Comparison of ENCODE assay signal across 8 cellular contexts in the genomic region with DNA sequence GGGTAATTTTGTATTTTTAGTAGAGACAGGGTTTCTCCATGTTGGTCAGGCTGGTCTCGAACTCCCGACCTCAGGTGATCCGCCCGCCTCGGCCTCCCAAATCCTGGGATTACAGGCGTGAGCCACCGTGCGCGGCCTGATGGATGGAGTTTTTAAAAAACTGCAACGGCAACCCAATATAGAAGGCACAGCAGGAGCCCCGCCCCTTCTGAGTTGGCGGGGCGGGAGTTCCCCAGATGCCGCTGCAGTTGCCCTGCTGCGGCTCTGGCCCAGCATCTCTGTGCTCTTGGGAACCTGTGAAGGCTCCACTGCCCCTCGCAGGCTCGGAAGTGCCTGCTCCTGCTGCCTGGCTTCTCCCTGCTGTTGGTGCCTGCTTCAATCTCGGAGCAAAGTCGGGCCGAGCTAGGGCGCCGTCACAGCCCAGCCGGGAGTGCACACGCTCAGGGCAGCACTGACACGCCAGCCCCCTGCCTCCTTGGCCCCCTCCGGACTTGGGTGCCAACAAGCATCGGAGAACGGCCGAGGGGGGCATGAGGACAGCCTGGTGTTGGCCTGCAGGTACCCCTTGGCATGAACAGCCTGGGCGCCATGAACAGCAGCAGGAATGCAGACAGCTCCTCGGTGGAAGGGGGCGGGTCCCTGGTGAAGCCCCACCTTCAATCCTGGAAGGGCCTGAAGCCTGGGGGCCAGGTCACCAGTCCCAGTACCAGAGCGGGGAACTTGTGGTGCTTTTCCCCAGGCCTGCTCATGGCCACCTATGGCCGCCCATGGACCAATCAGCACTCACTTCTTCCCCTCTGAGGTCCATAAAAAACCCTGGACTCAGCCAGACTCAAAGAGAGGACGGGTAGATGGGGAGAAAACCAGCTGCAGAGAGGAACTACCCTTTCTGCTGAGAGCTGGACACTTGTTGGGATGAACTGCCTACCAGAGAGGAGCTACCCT. TPM values are rescaled to one million over a fixed set of nuclear protein-coding genes. Genes with fewer than 3 reads are reported as not detected.
DNase-seq lines count a peak whose midpoint lies in the region; ATAC-seq, FAIRE-seq and TF ChIP-seq lines count a peak whose summit lies in the region.

No MANE protein-coding gene starts in this region.

- intact Hi-C loops in left ventricle myocardium inferior (cut with micrococcal nuclease): no loop called here

- no peaks in the 10 kb centered on the region for H3K36me3 ChIP-seq in left ventricle myocardium inferior

- peak; percentile 34 for ATAC-seq in GM18867 (IDR thresholded peaks at IDR 0.05; ENCODE audit: unreplicated experiment)
- no peak for ATAC-seq in HG03175 (IDR thresholded peaks at IDR 0.05; ENCODE audit: unreplicated experiment)
- no peak for ATAC-seq in HG03460 (IDR thresholded peaks at IDR 0.05; ENCODE audit: unreplicated experiment)

- no peaks in the 10 kb centered on the region for H3K9me3 ChIP-seq in left ventricle myocardium inferior (replicated peaks)

- peak overlapping the region; percentile 62 for H3K4me3 ChIP-seq in left ventricle myocardium inferior

- peak overlapping the region; percentile 37 for H3K27ac ChIP-seq in left ventricle myocardium inferior (replicated peaks)

- no peaks in the 10 kb centered on the region for H3K27me3 ChIP-seq in left ventricle myocardium inferior (ENCODE audit: low read depth)

- no peak for TF ChIP-seq CTCF in left ventricle myocardium inferior (IDR thresholded peaks at IDR 0.05; ENCODE audit: borderline replicate concordance)

- DNase-seq in RCC 7860 (ENCODE audit: low spot score) (peak; percentile 8), left ventricle myocardium inferior (peak; percentile 36), retina (peak; percentile 74), NCI-H128 (lab: John Stamatoyannopoulos, UW; ENCODE audit: unreplicated experiment) (no peak)
- DNase-seq in activated naive CD4-positive, alpha-beta T cell treated with anti-CD3 and anti-CD28 coated beads, Interleukin-2, amount 50 U/mL, for 16 hours: peak; percentile 72

- H3K4me1 ChIP-seq in left ventricle myocardium inferior: peaks cover 29% of the 10 kb centered on the region

- FAIRE-seq in RCC 7860 (lab: Jason Lieb, UNC): no peak

RNA-seq across cellular contexts. Expression of gene NT5M, which starts 2.3 kb away (rescaled TPM):
- total RNA-seq in left ventricle myocardium inferior: 11.2 TPM

RNA-seq across cellular contexts. Expression of gene COPS3, which starts 19.9 kb away (rescaled TPM):
- 74.2 TPM for total RNA-seq in left ventricle myocardium inferior
